26 cellular contexts compared by ENCODE assay signal in genomic region chr12:30846776-30847175, GRCh38.
"Had no signal": no experiment of that assay in that cellular context is flagged by ENCODE, and none has a peak within 500 bp of the region (broad histone marks: within the 10 kb centered on the region; RNA-seq: fewer than 3 reads in every experiment).

No MANE protein-coding gene starts in this region.

- H3K27me3 Mint-ChIP-seq: stimulated activated memory B cell treated with anti-CD40 and anti-IgM and Interleukin-4, amounts not matched to agents 10 μg/mL and 1 μg/mL and 100 μg/mL, for 72 hours had no signal

- H3K9ac ChIP-seq: neural progenitor cell had no signal

- DNase-seq: natural killer cell; nucleus accumbens; pancreas; spleen; stimulated activated CD4-positive, alpha-beta T cell treated with anti-CD3 and anti-CD28 coated beads, Interleukin-12 subunit alpha, Interleukin-12 subunit beta, amount 100 ng/mL, for 4 hours; stimulated activated CD4-positive, alpha-beta T cell treated with anti-CD3 and anti-CD28 coated beads, Interleukin-1b, Interleukin-23, amount 100 ng/mL, for 48 hours; stimulated activated CD4-positive, alpha-beta T cell treated with anti-CD3 and anti-CD28 coated beads, Interleukin-4, amount 100 ng/mL, for 1 hour; stimulated activated CD4-positive, alpha-beta T cell treated with anti-CD3 and anti-CD28 coated beads, Interleukin-4, amount 100 ng/mL, for 4 hours; stimulated activated CD8-positive, alpha-beta memory T cell treated with anti-CD3 and anti-CD28 coated beads, Interleukin-4, amount 100 ng/mL, for 48 hours; testis; tibial artery; transverse colon; upper lobe of left lung had no signal

- H3K27ac Mint-ChIP-seq: natural killer cell; nephron; neural progenitor cell; stimulated activated memory B cell treated with anti-CD40 and anti-IgM and Interleukin-4, amounts not matched to agents 10 μg/mL and 1 μg/mL and 100 μg/mL, for 72 hours had no signal

- H3K4me1 ChIP-seq: prostate gland, right atrium auricular region, testis had no signal

- H3K36me3 ChIP-seq: neural progenitor cell, neutrophil, pancreas, prostate gland, right atrium auricular region, spleen, suprapubic skin, tibial artery, transverse colon, upper lobe of left lung, vagina had no signal

- H3K4me2 ChIP-seq: neural progenitor cell, smooth muscle cell had no signal

- H2AFZ ChIP-seq: neural progenitor cell had no signal

- H3K36me3 Mint-ChIP-seq: natural killer cell; neural progenitor cell; stimulated activated memory B cell treated with anti-CD40 and anti-IgM and Interleukin-4, amounts not matched to agents 10 μg/mL and 1 μg/mL and 100 μg/mL, for 72 hours had no signal

- H3K27me3 ChIP-seq: neural progenitor cell, neutrophil, pancreas, right atrium auricular region, spleen, suprapubic skin, testis, transverse colon, upper lobe of left lung, vagina had no signal

- H3K9me3 Mint-ChIP-seq: natural killer cell; nephron; neural progenitor cell; stimulated activated memory B cell treated with anti-CD40 and anti-IgM and Interleukin-4, amounts not matched to agents 10 μg/mL and 1 μg/mL and 100 μg/mL, for 72 hours; stimulated activated naive CD8-positive, alpha-beta T cell treated with anti-CD3 and anti-CD28 coated beads, Interleukin-15, amount 100 ng/mL, for 72 hours had no signal

- H3K4me3 Mint-ChIP-seq: natural killer cell; nephron; neural progenitor cell; stimulated activated memory B cell treated with anti-CD40 and anti-IgM and Interleukin-4, amounts not matched to agents 10 μg/mL and 1 μg/mL and 100 μg/mL, for 72 hours; stimulated activated naive CD8-positive, alpha-beta T cell treated with anti-CD3 and anti-CD28 coated beads, Interleukin-15, amount 100 ng/mL, for 72 hours had no signal

- H3K4me3 ChIP-seq: neural progenitor cell, pancreas, prostate gland, right atrium auricular region, skin epidermis, smooth muscle cell, spleen, suprapubic skin, testis, tibial artery, transverse colon, upper lobe of left lung, vagina had no signal

- ATAC-seq: natural killer cell; pancreas; sciatic nerve; stimulated activated memory B cell treated with anti-CD40 and anti-IgM and Interleukin-4, amounts not matched to agents 10 μg/mL and 1 μg/mL and 100 μg/mL, for 72 hours; stimulated activated naive CD8-positive, alpha-beta T cell treated with anti-CD3 and anti-CD28 coated beads, Interleukin-15, amount 100 ng/mL, for 72 hours; stimulated activated naive CD8-positive, alpha-beta T cell treated with anti-CD3 and anti-CD28 coated beads, Interleukin-15, Interleukin-2, amounts not matched to agents 100 U/mL and 50 U/mL, for 24 hours had no signal

- H3K9me3 ChIP-seq: neutrophil, pancreas, prostate gland, right atrium auricular region, spleen, suprapubic skin, testis, tibial artery, transverse colon, upper lobe of left lung, vagina had no signal

- H3K27ac ChIP-seq: neural progenitor cell, neutrophil, pancreas, prostate gland, right atrium auricular region, skin epidermis, spleen, suprapubic skin, testis, tibial artery, transverse colon, upper lobe of left lung, vagina had no signal
